ENCODE assay signal across 13 cellular contexts in the genomic region with DNA sequence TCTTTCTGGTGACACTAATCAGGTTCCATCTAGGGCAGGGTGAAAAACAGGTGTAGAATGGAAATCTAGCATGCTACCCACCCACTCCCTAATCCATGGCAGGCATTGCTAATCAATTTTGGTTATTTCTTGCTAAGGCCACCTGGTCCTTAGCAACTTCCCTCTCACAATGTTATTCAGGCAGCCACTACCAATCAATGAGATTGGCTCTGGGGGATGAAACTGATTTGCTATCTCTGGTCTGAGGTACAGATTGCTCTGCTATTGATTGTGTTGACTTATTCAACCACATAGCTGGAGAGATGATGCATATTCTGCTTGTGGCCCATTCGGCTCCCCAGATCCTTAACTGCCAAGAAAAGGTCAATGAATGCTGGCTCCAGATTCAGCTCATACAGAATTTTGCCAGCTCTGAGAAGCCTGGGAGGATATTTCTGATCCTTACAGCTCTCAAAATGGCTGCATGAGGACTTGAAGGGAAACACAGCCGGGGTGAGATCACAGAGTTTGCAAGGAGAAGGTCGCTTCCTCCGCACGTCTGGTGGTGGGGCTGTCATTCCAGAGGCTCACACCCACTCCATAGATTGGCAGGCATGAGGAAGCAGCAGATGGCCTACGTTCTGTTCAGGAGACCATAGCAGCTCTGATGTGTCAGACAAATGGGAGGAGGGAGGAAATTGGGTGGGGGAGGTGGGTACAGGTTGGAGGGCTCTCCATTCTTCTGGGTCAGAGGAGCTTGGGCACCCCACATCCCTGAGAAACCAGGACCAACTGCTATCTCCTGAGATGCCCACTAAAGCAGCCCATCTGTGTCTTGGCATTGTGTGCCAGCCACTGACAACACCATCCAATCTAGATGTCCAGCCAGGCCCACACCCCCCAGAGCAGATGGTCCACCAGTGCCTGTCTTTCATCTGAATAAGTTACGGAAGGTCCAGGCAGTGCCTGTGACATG. TPM values are rescaled to one million over a fixed set of nuclear protein-coding genes. Genes with fewer than 3 reads are reported as not detected.
A peak's percentile ranks its signal among the peaks of the same experiment; 100 is the strongest.
DNase-seq lines count a peak whose midpoint lies in the region; ATAC-seq and TF ChIP-seq lines count a peak whose summit lies in the region.
"Had no signal": no experiment of that assay in that cellular context is flagged by ENCODE, and none has a peak within 500 bp of the region (broad histone marks: within the 10 kb centered on the region; RNA-seq: fewer than 3 reads in every experiment).

No MANE protein-coding gene starts in this region.

- TF ChIP-seq CTCF in left ventricle myocardium inferior (IDR thresholded peaks at IDR 0.05; ENCODE audit: borderline replicate concordance) (no peak), WERI-Rb-1 (IDR thresholded peaks at IDR 0.05; ENCODE audit: low read depth, low read length) (peak; percentile 46; the same call in 1 of the 2 replicates), upper lobe of right lung (IDR thresholded peaks at IDR 0.05) (no peak), tibial nerve (IDR thresholded peaks at IDR 0.05) (no peak)

- ATAC-seq in right cardiac atrium (no peak), upper lobe of right lung (peak; percentile 36)

- TF ChIP-seq EP300 in tibial nerve (IDR thresholded peaks at IDR 0.05) = no peak

- H3K4me3 ChIP-seq in right cardiac atrium (ENCODE audit: low read length) (no peak overlapping the region), left ventricle myocardium inferior (no peak overlapping the region), WERI-Rb-1 (ENCODE audit: low read depth, low read length) (no peak overlapping the region), upper lobe of right lung (no peak overlapping the region), tibial nerve (no peak overlapping the region)
- H3K4me3 ChIP-seq: adrenal gland, thoracic aorta had no signal

- H3K9me3 ChIP-seq in right cardiac atrium (ENCODE audit: control insufficient read depth, low read length) (no peaks in the 10 kb centered on the region), left ventricle myocardium inferior (replicated peaks) (no peaks in the 10 kb centered on the region), WERI-Rb-1 (ENCODE audit: severe bottlenecking) (no peaks in the 10 kb centered on the region), upper lobe of right lung (no peaks in the 10 kb centered on the region), tibial nerve (no peaks in the 10 kb centered on the region)
- H3K9me3 ChIP-seq: adrenal gland, thoracic aorta had no signal

- H3K4me1 ChIP-seq in right cardiac atrium (ENCODE audit: control insufficient read depth, insufficient read depth, low read length) = no peaks in the 10 kb centered on the region
- peaks cover 32% of the 10 kb centered on the region for H3K4me1 ChIP-seq in left ventricle myocardium inferior
- peaks cover 12% of the 10 kb centered on the region for H3K4me1 ChIP-seq in upper lobe of right lung
- peaks cover 0 to 15% (median 2%) of the 10 kb centered on the region in 4 donors for H3K4me1 ChIP-seq in tibial nerve
- H3K4me1 ChIP-seq: adrenal gland had no signal

- TF ChIP-seq POLR2A in tibial nerve (IDR thresholded peaks at IDR 0.05) (no peak), erythroblast (IDR thresholded peaks at IDR 0.05; ENCODE audit: low read length) (no peak)

- intact Hi-C loops in right cardiac atrium (cut with DNase I) = no loop called here
- intact Hi-C loops in left ventricle myocardium inferior (cut with micrococcal nuclease) = no loop called here
- intact Hi-C loops in head of caudate nucleus (cut with DNase I) = no loop called here
- intact Hi-C loops in upper lobe of right lung (cut with DNase I) = no loop called here

- 44% methylated on average over 7 of the region's 7 CpGs for WGBS in right cardiac atrium
- 32 to 40% methylated on average over 7 of the region's 7 CpGs for WGBS in tibial nerve, 2 donors

- H3K36me3 ChIP-seq in left ventricle myocardium inferior (no peaks in the 10 kb centered on the region), WERI-Rb-1 (peaks cover 20% of the 10 kb centered on the region), upper lobe of right lung (no peaks in the 10 kb centered on the region), tibial nerve (no peaks in the 10 kb centered on the region)
- H3K36me3 ChIP-seq: adrenal gland, thoracic aorta had no signal

- H3K27me3 ChIP-seq in right cardiac atrium (ENCODE audit: control insufficient read depth, insufficient read depth) (no peaks in the 10 kb centered on the region), left ventricle myocardium inferior (ENCODE audit: low read depth) (peaks cover 15% of the 10 kb centered on the region), WERI-Rb-1 (ENCODE audit: insufficient read depth, low read depth, severe bottlenecking) (no peaks in the 10 kb centered on the region), upper lobe of right lung (no peaks in the 10 kb centered on the region), tibial nerve (peaks cover 0 to 34% of the 10 kb centered on the region in 2 donors)
- H3K27me3 ChIP-seq: adrenal gland had no signal

- H3K27ac ChIP-seq in right cardiac atrium (ENCODE audit: low read length) (no peak overlapping the region), left ventricle myocardium inferior (replicated peaks) (no peak overlapping the region), WERI-Rb-1 (peak overlapping the region; percentile 76), upper lobe of right lung (peak overlapping the region; percentile 42), tibial nerve (no peak overlapping the region)

- peak in 2 of 3 donors; percentile 13 to 27 for DNase-seq in right cardiac atrium
- no peak for DNase-seq in left ventricle myocardium inferior
- peak; percentile 89 for DNase-seq in WERI-Rb-1
- DNase-seq in head of caudate nucleus = peak; percentile 32 to 93 (median 73)
- DNase-seq in upper lobe of right lung = no peak
- no peak for DNase-seq in tibial nerve (ENCODE audit: low spot score in 2 of 2)
- no peak for DNase-seq in erythroblast (lab: John Stamatoyannopoulos, UW)
- no peak for DNase-seq in kidney tubule cell (ENCODE audit: low spot score)
- DNase-seq: adrenal gland, NCI-H1417 treated with DMSO at 0.1 percent for 48 hours had no signal

RNA-seq across cellular contexts. Expression of a gene that starts 22.3 kb away (rescaled TPM):
- not detected for total RNA-seq in right cardiac atrium
- not detected for polyA plus RNA-seq in right cardiac atrium
- not detected for total RNA-seq in left ventricle myocardium inferior
- not detected for total RNA-seq in upper lobe of right lung
- not detected for total RNA-seq in tibial nerve
- total RNA-seq: epithelial cell of proximal tubule, RPMI7951, thoracic aorta had no signal

RNA-seq across cellular contexts. Expression of a gene that starts 32.2 kb away (rescaled TPM):
- total RNA-seq in right cardiac atrium (10 to 100 TPM; 20.8 to 25.4 (median 24.2) TPM), left ventricle myocardium inferior (17.2 TPM), upper lobe of right lung (40.0 TPM), tibial nerve (10 to 100 TPM; 45.7 to 95.1 (median 49.6) TPM)
- polyA plus RNA-seq in right cardiac atrium = 10.8 TPM

RNA-seq across cellular contexts. Expression of a gene that starts 59.4 kb away (rescaled TPM):
- total RNA-seq in right cardiac atrium (1 to 10 TPM in 2 of 4 donors, under 1 TPM in 2; 0.45 to 1.4 (median 0.91) TPM), left ventricle myocardium inferior (0.60 TPM), upper lobe of right lung (0.87 TPM), tibial nerve (1 to 10 TPM in 3 of 4 donors, under 1 TPM in 1; 0.60 to 6.1 (median 2.8) TPM)
- polyA plus RNA-seq in right cardiac atrium = 0.48 TPM

Comparison
In these comparisons a context has a peak if more than half of its experiments do, and no peak if none do; other contexts are left out.
1. DNase-seq: peak in right cardiac atrium (2 of 3), WERI-Rb-1 (single experiment) and head of caudate nucleus (42 of 42); none in left ventricle myocardium inferior (single experiment), upper lobe of right lung (single experiment), tibial nerve (0 of 2), erythroblast (0 of 2) and kidney tubule cell (single experiment).
2. H3K27ac ChIP-seq: peak in WERI-Rb-1 (single experiment) and upper lobe of right lung (single experiment); none in right cardiac atrium (single experiment), left ventricle myocardium inferior (single experiment) and tibial nerve (0 of 4).